8 cellular contexts compared by ENCODE assay signal in genomic region chr6:163405412-163406309, GRCh38. TPM values are rescaled to one million over a fixed set of nuclear protein-coding genes. Genes with fewer than 3 reads are reported as not detected.
A peak's percentile ranks its signal among the peaks of the same experiment; 100 is the strongest.
DNase-seq lines count a peak whose midpoint lies in the region; ATAC-seq and TF ChIP-seq lines count a peak whose summit lies in the region.

No MANE protein-coding gene starts in this region.

- peak overlapping the region; percentile 84 for H2BK120ac ChIP-seq in IMR-90 (ENCODE audit: low read depth, low read length)

- no peak for TF ChIP-seq RAD21 in IMR-90 (IDR thresholded peaks at IDR 0.05; ENCODE audit: low read length)

- H3K27me3 ChIP-seq in IMR-90 (ENCODE audit: control insufficient read depth, insufficient read depth, low read length) (no peaks in the 10 kb centered on the region), heart right ventricle (no peaks in the 10 kb centered on the region)

- H3K9ac ChIP-seq in IMR-90 (ENCODE audit: low read depth, low read length) = peak overlapping the region; percentile 92

- dilution Hi-C loops in IMR-90 (cut with HindIII; ENCODE audit: low sequenced_read_pairs, unreplicated experiment) = no loop called here

- DNase-seq in Daoy (ENCODE audit: low read depth) (peak; percentile 42), IMR-90 (no peak), heart right ventricle (peak; percentile 68 to 69), sciatic nerve (ENCODE audit: low spot score) (peak; percentile 81), NCI-H69 (lab: John Stamatoyannopoulos, UW) (no peak), NCI-H82 (lab: John Stamatoyannopoulos, UW) (no peak)

- peak overlapping the region; percentile 46; the same call in 1 of the 2 replicates for H3K56ac ChIP-seq in IMR-90 (ENCODE audit: extremely low read depth, insufficient read depth, low read length)

- H3K4me1 Mint-ChIP-seq in activated naive CD4-positive, alpha-beta T cell treated with anti-CD3 and anti-CD28 coated beads, Interleukin-2, amount 50 U/mL, for 24 hours = peaks cover 23% of the 10 kb centered on the region

- H2AK5ac ChIP-seq in IMR-90 (ENCODE audit: low read depth, low read length) = no peak overlapping the region

- in situ Hi-C loops in IMR-90 (cut with MboI; ENCODE audit: low sequenced_read_pairs) = loop anchor here (25.0 kb wide), 1 partner anchor 1993 kb away; no protein-coding TSS in a partner anchor

- CTCF ChIA-PET in IMR-90 (lab: Yijun Ruan, JAX) = no interaction called here

- H3K4me3 ChIP-seq in IMR-90 (ENCODE audit: insufficient read depth, low read depth, low read length) = peak overlapping the region; percentile 53
- H3K4me3 ChIP-seq in heart right ventricle = peak overlapping the region in 9 of 10 donors; percentile 13 to 50 (median 39)

- no peaks in the 10 kb centered on the region for H3K36me3 Mint-ChIP-seq in activated naive CD4-positive, alpha-beta T cell treated with anti-CD3 and anti-CD28 coated beads, Interleukin-2, amount 50 U/mL, for 24 hours

- WGBS in IMR-90 (ENCODE audit: extremely low coverage in 2 of 2, insufficient read length in 1 of 2), 2 experiments = 42% methylated on average over 5 of the region's 18 CpGs; no CpG with 5 or more reads in 1 of the 2 experiments
- 18 to 19% methylated on average over 18 of the region's 18 CpGs for WGBS in heart right ventricle, 2 donors

- H3K27ac ChIP-seq in IMR-90 (ENCODE audit: insufficient read depth, low read length) (peak overlapping the region; percentile 91), heart right ventricle (peak overlapping the region; percentile 75 to 95 (median 92))

- peak overlapping the region; percentile 92 for H4K5ac ChIP-seq in IMR-90 (ENCODE audit: low read depth, low read length)

- TF ChIP-seq CTCF in IMR-90 (conservative IDR thresholded peaks at IDR 0.05; ENCODE audit: low read depth, low read length) = no peak
- no peak for TF ChIP-seq CTCF in heart right ventricle (IDR thresholded peaks at IDR 0.05)

- peak overlapping the region; percentile 87 for H3K4me3 Mint-ChIP-seq in activated naive CD4-positive, alpha-beta T cell treated with anti-CD3 and anti-CD28 coated beads, Interleukin-2, amount 50 U/mL, for 24 hours

- intact Hi-C loops in IMR-90 (cut with micrococcal nuclease) (no loop called here), heart right ventricle (cut with DNase I) (loop anchor here in 3 of 10 donors (5.0 to 10.0 kb wide), 3 partner anchors 48 to 551 kb away; no protein-coding TSS in a partner anchor), sciatic nerve (cut with DNase I) (no loop called here)

- no peaks in the 10 kb centered on the region for H4K20me1 ChIP-seq in IMR-90 (ENCODE audit: insufficient read depth, low read length)

- H3K79me1 ChIP-seq in IMR-90 (ENCODE audit: low read depth in 1 of 2, low read length in 2 of 2) = no peaks in the 10 kb centered on the region

- no peaks in the 10 kb centered on the region for H3K9me1 ChIP-seq in IMR-90 (ENCODE audit: insufficient read depth, low read length)

- H3K4ac ChIP-seq in IMR-90 (ENCODE audit: low read depth, low read length) = peak overlapping the region; percentile 84

- no peaks in the 10 kb centered on the region for H3K9me3 Mint-ChIP-seq in activated naive CD4-positive, alpha-beta T cell treated with anti-CD3 and anti-CD28 coated beads, Interleukin-2, amount 50 U/mL, for 24 hours

- H3K27ac Mint-ChIP-seq in activated naive CD4-positive, alpha-beta T cell treated with anti-CD3 and anti-CD28 coated beads, Interleukin-2, amount 50 U/mL, for 24 hours = peak overlapping the region; percentile 78

- H3K4me1 ChIP-seq in IMR-90 (ENCODE audit: control insufficient read depth, insufficient read depth, low read length) (peaks cover 3% of the 10 kb centered on the region), heart right ventricle (peaks cover 11 to 51% (median 32%) of the 10 kb centered on the region in 9 donors)

- TF ChIP-seq POLR2A in IMR-90 (IDR thresholded peaks at IDR 0.05; ENCODE audit: low read depth, low read length) = no peak

- POLR2A ChIA-PET in IMR-90 (lab: Charles Lee; ENCODE audit: unreplicated experiment) = no interaction called here

- ATAC-seq in GM21367 (IDR thresholded peaks at IDR 0.05; ENCODE audit: unreplicated experiment) = peak; percentile 67
- ATAC-seq in IMR-90 (ENCODE audit: low read depth) = peak; percentile 85
- peak; percentile 86 to 93 (median 91) for ATAC-seq in heart right ventricle
- ATAC-seq in sciatic nerve = peak; percentile 93

- H4K8ac ChIP-seq in IMR-90 (ENCODE audit: low read depth in 2 of 2, low read length in 2 of 2) = peak overlapping the region; percentile 60 to 65

- peak overlapping the region; percentile 67 for H4K91ac ChIP-seq in IMR-90 (ENCODE audit: insufficient read depth, low read depth, low read length)

- H3K9me3 ChIP-seq in IMR-90 (ENCODE audit: control insufficient read depth, insufficient read depth, low read length) (no peaks in the 10 kb centered on the region), heart right ventricle (no peaks in the 10 kb centered on the region)

- peak overlapping the region; percentile 70 for H2BK20ac ChIP-seq in IMR-90 (ENCODE audit: low read depth, low read length)

- peak overlapping the region; percentile 5 for H2AK9ac ChIP-seq in IMR-90 (replicated peaks; ENCODE audit: low read depth, low read length, poor library complexity)

- peak overlapping the region; percentile 82 for H3K14ac ChIP-seq in IMR-90 (replicated peaks; ENCODE audit: low read depth, low read length)

- H3K36me3 ChIP-seq in IMR-90 (ENCODE audit: control insufficient read depth, insufficient read depth, low read length) = no peaks in the 10 kb centered on the region
- H3K36me3 ChIP-seq in heart right ventricle = no peaks in the 10 kb centered on the region

- H2BK15ac ChIP-seq in IMR-90 (ENCODE audit: low read depth, low read length) = peak overlapping the region; percentile 82; the same call in 2 of the 3 replicates

- BruUV-seq in IMR-90 (replicated peaks; lab: Mats Ljungman, UMichigan) = no TSS peak

- peak overlapping the region; percentile 100 for H3K4me2 ChIP-seq in IMR-90 (ENCODE audit: low read depth, low read length)

- H3K27me3 Mint-ChIP-seq in activated naive CD4-positive, alpha-beta T cell treated with anti-CD3 and anti-CD28 coated beads, Interleukin-2, amount 50 U/mL, for 24 hours = no peaks in the 10 kb centered on the region

- peak overlapping the region; percentile 91 for H2AFZ ChIP-seq in IMR-90 (replicated peaks; ENCODE audit: low read length, poor library complexity)

- peak overlapping the region; percentile 45 for H2BK5ac ChIP-seq in IMR-90 (ENCODE audit: low read depth, low read length, poor library complexity, severe bottlenecking)

- peak overlapping the region; percentile 95 for H3K18ac ChIP-seq in IMR-90 (ENCODE audit: low read depth, low read length)

- peak overlapping the region; percentile 57; the same call in 1 of the 2 replicates for H3K23ac ChIP-seq in IMR-90 (ENCODE audit: low read depth, low read length)

TF ChIP-seq in IMR-90, 13 proteins besides CTCF, POLR2A, EP300 and RAD21:
- no peak for TF ChIP-seq RCOR1 (IDR thresholded peaks at IDR 0.05; ENCODE audit: insufficient replicate concordance, low read length)
- peak; percentile 29; the same call in 1 of the 2 replicates for TF ChIP-seq USF2 (IDR thresholded peaks at IDR 0.05; ENCODE audit: low read depth, low read length)
TF ChIP-seq in IMR-90: peak in this region for 1.

RNA-seq across cellular contexts. Expression of gene QKI, which starts 8.9 kb away (rescaled TPM):
- 184 and 217 TPM in 2 replicates for total RNA-seq in Daoy (2014; rRNA removed; shearing (Covaris generic))
- 171 and 232 TPM in 2 replicates for total RNA-seq in IMR-90 (2012; rRNA removed)
- polyA plus RNA-seq in IMR-90 (2012; rRNA removed) = 106 and 112 TPM in 2 replicates
- 54.2 and 59.7 TPM in 2 replicates for polyA plus RNA-seq in IMR-90 (2012; cell fraction: cytosol; rRNA removed)
- 57.1 and 121 TPM in 2 replicates for polyA plus RNA-seq in IMR-90 (2012; cell fraction: nucleus; rRNA removed; ENCODE audit: low replicate concordance)
- total RNA-seq in heart right ventricle = 100 to 1,000 TPM; 386 to 551 (median 505) TPM
- polyA plus RNA-seq in heart right ventricle = 10 to 100 TPM; 74.7 to 86.2 TPM
- 755 TPM for total RNA-seq in sciatic nerve

Comparison
In these comparisons a context has a peak if more than half of its experiments do, and no peak if none do; other contexts are left out.
1. DNase-seq: peak in Daoy (single experiment), heart right ventricle (2 of 2) and sciatic nerve (single experiment); none in IMR-90 (single experiment), NCI-H69 (single experiment) and NCI-H82 (single experiment).
2. Peak in every context shown above with its lines, with median percentiles within 50 percentile points of each other: ATAC-seq.